Comparison of ENCODE assay signal across 16 cellular contexts in genomic region chr18:80119111-80119510, GRCh38.
"Had no signal": no experiment of that assay in that cellular context is flagged by ENCODE, and none has a peak within 500 bp of the region (broad histone marks: within the 10 kb centered on the region; RNA-seq: fewer than 3 reads in every experiment).

No MANE protein-coding gene starts in this region.

- H3K27me3 ChIP-seq: gastroesophageal sphincter, spleen, transverse colon had no signal

- H3K4me3 ChIP-seq: gastroesophageal sphincter, spleen, transverse colon had no signal

- H3K9me3 Mint-ChIP-seq: activated CD4-positive, alpha-beta memory T cell treated with anti-CD3 and anti-CD28 coated beads, Interleukin-2, amount 10 ng/mL, durations not matched to agents 7 days and 5 days; central memory CD8-positive, alpha-beta T cell; effector memory CD8-positive, alpha-beta T cell; stimulated activated naive B cell treated with anti-CD40 and anti-IgM and Interleukin-4, amounts not matched to agents 10 μg/mL and 1 μg/mL and 100 μg/mL, for 72 hours; T-helper 2 cell treated with Interferon-gamma antibody and Interleukin-4, amounts not matched to agents 5 μg/mL and 100 μg/mL, for 36 hours had no signal

- H3K4me3 Mint-ChIP-seq: activated CD4-positive, alpha-beta memory T cell treated with anti-CD3 and anti-CD28 coated beads, Interleukin-2, amount 10 ng/mL, durations not matched to agents 7 days and 5 days; central memory CD8-positive, alpha-beta T cell; effector memory CD8-positive, alpha-beta T cell; stimulated activated naive B cell treated with anti-CD40 and anti-IgM and Interleukin-4, amounts not matched to agents 10 μg/mL and 1 μg/mL and 100 μg/mL, for 72 hours; T-helper 2 cell treated with Interferon-gamma antibody and Interleukin-4, amounts not matched to agents 5 μg/mL and 100 μg/mL, for 36 hours had no signal

- H3K27ac ChIP-seq: gastroesophageal sphincter, spleen, transverse colon had no signal

- ATAC-seq: effector memory CD8-positive, alpha-beta T cell; gastroesophageal sphincter; sciatic nerve; stimulated activated naive B cell treated with anti-CD40 and anti-IgM and Interleukin-4, amounts not matched to agents 10 μg/mL and 1 μg/mL and 100 μg/mL, for 72 hours had no signal

- H3K27me3 Mint-ChIP-seq: activated CD4-positive, alpha-beta memory T cell treated with anti-CD3 and anti-CD28 coated beads, Interleukin-2, amount 10 ng/mL, durations not matched to agents 7 days and 5 days; central memory CD8-positive, alpha-beta T cell; effector memory CD8-positive, alpha-beta T cell; stimulated activated naive B cell treated with anti-CD40 and anti-IgM and Interleukin-4, amounts not matched to agents 10 μg/mL and 1 μg/mL and 100 μg/mL, for 72 hours had no signal

- DNase-seq: activated CD4-positive, alpha-beta memory T cell treated with anti-CD3 and anti-CD28 coated beads, Interleukin-2, amount 10 ng/mL, durations not matched to agents 7 days and 5 days; activated CD4-positive, alpha-beta T cell treated with anti-CD3 and anti-CD28 coated beads for 1 hour; activated CD8-positive, alpha-beta memory T cell treated with anti-CD3 and anti-CD28 coated beads, Interleukin-2, amount 50 U/mL, for 48 hours; effector memory CD8-positive, alpha-beta T cell; kidney glomerular epithelial cell; midbrain; nucleus accumbens; spleen; stimulated activated CD4-positive, alpha-beta T cell treated with anti-CD3 and anti-CD28 coated beads, Interleukin-1b, Interleukin-23, amount 100 ng/mL, for 48 hours; stimulated activated naive B cell treated with anti-CD40 and anti-IgM and Interleukin-4, amounts not matched to agents 10 μg/mL and 1 μg/mL and 100 μg/mL, for 72 hours; substantia nigra; transverse colon had no signal

- H3K27ac Mint-ChIP-seq: activated CD4-positive, alpha-beta memory T cell treated with anti-CD3 and anti-CD28 coated beads, Interleukin-2, amount 10 ng/mL, durations not matched to agents 7 days and 5 days; stimulated activated naive B cell treated with anti-CD40 and anti-IgM and Interleukin-4, amounts not matched to agents 10 μg/mL and 1 μg/mL and 100 μg/mL, for 72 hours; T-helper 2 cell treated with Interferon-gamma antibody and Interleukin-4, amounts not matched to agents 5 μg/mL and 100 μg/mL, for 36 hours had no signal

- H3K9me3 ChIP-seq: gastroesophageal sphincter, spleen, transverse colon had no signal
